ENCODE assay signal across 2 cellular contexts in the genomic region with DNA sequence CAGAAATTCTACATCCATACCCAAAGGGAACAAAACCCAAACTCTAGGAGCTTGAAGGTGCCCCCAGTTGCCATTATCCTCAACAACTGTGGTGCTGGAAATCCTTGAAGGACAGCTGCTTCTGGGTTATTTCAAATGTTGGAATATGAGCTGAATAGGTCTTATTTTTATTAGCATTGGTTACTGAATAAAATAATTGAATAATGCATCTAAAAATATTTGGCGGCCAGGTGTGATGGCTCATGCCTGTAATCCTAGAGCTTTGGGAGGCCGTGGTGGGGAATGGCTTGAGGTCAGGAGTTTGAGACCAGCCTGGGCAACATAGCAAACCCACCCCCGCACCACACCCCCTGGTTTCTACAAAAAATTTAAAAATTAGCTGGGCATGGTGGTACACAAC.
TF ChIP-seq lines count a peak whose summit lies in the region.

No MANE protein-coding gene starts in this region.

TF ChIP-seq in SK-N-SH, 30 proteins besides CTCF, POLR2A, EP300 and RAD21 (continued from another document):
- TF ChIP-seq, protein P1, sequence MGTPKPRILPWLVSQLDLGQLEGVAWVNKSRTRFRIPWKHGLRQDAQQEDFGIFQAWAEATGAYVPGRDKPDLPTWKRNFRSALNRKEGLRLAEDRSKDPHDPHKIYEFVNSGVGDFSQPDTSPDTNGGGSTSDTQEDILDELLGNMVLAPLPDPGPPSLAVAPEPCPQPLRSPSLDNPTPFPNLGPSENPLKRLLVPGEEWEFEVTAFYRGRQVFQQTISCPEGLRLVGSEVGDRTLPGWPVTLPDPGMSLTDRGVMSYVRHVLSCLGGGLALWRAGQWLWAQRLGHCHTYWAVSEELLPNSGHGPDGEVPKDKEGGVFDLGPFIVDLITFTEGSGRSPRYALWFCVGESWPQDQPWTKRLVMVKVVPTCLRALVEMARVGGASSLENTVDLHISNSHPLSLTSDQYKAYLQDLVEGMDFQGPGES (IDR thresholded peaks at IDR 0.05; ENCODE audit: low read depth, low read length), result no peak
- TF ChIP-seq REST (IDR thresholded peaks at IDR 0.05; ENCODE audit: low read depth, low read length) (no peak), CHD2 (IDR thresholded peaks at IDR 0.05; ENCODE audit: low read length, partially characterized antibody) (no peak), YY1 (IDR thresholded peaks at IDR 0.05; ENCODE audit: low read depth) (no peak), NRF1 (IDR thresholded peaks at IDR 0.05; ENCODE audit: low read depth, low read length) (no peak), NFIC (IDR thresholded peaks at IDR 0.05; ENCODE audit: borderline replicate concordance) (no peak), GATA2 (CRISPR knock-in tag; IDR thresholded peaks at IDR 0.05) (no peak), TAF1 (IDR thresholded peaks at IDR 0.05; ENCODE audit: borderline replicate concordance, low read depth, low read length) (no peak), RFX5 (IDR thresholded peaks at IDR 0.05; ENCODE audit: low read length) (no peak), ELF1 (IDR thresholded peaks at IDR 0.05) (no peak), RXRA (IDR thresholded peaks at IDR 0.05; ENCODE audit: borderline replicate concordance, low read depth) (no peak)
- TF ChIP-seq, protein P2, sequence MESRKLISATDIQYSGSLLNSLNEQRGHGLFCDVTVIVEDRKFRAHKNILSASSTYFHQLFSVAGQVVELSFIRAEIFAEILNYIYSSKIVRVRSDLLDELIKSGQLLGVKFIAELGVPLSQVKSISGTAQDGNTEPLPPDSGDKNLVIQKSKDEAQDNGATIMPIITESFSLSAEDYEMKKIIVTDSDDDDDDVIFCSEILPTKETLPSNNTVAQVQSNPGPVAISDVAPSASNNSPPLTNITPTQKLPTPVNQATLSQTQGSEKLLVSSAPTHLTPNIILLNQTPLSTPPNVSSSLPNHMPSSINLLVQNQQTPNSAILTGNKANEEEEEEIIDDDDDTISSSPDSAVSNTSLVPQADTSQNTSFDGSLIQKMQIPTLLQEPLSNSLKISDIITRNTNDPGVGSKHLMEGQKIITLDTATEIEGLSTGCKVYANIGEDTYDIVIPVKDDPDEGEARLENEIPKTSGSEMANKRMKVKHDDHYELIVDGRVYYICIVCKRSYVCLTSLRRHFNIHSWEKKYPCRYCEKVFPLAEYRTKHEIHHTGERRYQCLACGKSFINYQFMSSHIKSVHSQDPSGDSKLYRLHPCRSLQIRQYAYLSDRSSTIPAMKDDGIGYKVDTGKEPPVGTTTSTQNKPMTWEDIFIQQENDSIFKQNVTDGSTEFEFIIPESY (IDR thresholded peaks at IDR 0.05; ENCODE audit: borderline replicate concordance, low read depth), result no peak
- TF ChIP-seq, protein P3, sequence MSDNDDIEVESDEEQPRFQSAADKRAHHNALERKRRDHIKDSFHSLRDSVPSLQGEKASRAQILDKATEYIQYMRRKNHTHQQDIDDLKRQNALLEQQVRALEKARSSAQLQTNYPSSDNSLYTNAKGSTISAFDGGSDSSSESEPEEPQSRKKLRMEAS (IDR thresholded peaks at IDR 0.05; ENCODE audit: low read depth), result no peak
- TF ChIP-seq, protein P4, sequence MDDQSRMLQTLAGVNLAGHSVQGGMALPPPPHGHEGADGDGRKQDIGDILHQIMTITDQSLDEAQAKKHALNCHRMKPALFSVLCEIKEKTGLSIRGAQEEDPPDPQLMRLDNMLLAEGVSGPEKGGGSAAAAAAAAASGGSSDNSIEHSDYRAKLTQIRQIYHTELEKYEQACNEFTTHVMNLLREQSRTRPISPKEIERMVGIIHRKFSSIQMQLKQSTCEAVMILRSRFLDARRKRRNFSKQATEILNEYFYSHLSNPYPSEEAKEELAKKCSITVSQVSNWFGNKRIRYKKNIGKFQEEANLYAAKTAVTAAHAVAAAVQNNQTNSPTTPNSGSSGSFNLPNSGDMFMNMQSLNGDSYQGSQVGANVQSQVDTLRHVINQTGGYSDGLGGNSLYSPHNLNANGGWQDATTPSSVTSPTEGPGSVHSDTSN (IDR thresholded peaks at IDR 0.05), result no peak
TF ChIP-seq in SK-N-SH: peak in this region for 0.

TF ChIP-seq in SK-N-SH treated with all-trans-retinoic acid at 6 μM for 48 hours, 23 proteins besides CTCF, POLR2A, EP300 and RAD21 (continued from another document):
- TF ChIP-seq POU6F1 (CRISPR knock-in tag; IDR thresholded peaks at IDR 0.05; ENCODE audit: borderline replicate concordance, low read depth), result no peak
TF ChIP-seq in SK-N-SH treated with all-trans-retinoic acid at 6 μM for 48 hours: peak in this region for 0.
